26 cellular contexts compared by ENCODE assay signal in the genomic region with DNA sequence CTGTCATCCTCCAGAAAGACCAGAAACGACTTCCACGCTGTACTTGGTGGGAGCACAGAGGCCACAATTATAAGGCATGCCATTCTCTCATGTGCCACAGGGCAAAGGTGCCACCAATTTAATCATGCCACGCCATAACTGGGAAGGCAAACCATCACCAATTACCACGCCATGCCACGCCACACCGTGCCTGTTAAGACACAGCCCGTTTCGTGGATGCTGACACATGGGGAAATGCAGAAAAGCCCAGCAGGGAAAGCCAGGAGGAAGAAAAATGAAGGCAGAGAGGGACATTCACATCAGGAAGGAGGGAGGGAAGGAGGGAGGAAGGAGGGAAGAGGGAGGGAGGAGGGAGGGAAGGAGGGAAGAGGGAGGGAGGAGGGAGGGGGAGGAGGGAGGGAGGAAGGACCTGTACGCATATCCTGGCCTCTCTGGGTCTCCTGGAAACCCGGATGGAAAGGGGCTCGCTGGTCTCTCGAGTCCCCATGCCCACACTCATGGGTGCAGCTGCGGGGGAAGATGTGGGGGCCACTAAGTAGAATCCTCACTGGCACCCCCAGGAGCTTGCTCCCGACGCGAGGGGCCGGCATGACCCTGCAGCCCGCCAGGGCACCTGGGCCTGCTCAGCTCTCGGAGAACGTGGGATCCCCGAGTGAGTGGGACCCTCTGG.
A peak's percentile ranks its signal among the peaks of the same experiment; 100 is the strongest.
DNase-seq lines count a peak whose midpoint lies in the region; ATAC-seq, FAIRE-seq and TF ChIP-seq lines count a peak whose summit lies in the region.
"Had no signal": no experiment of that assay in that cellular context is flagged by ENCODE, and none has a peak within 500 bp of the region (broad histone marks: within the 10 kb centered on the region; RNA-seq: fewer than 3 reads in every experiment).

No MANE protein-coding gene starts in this region.

- no peaks in the 10 kb centered on the region for H3K27me3 ChIP-seq in HepG2 (ENCODE audit: control insufficient read depth in 1 of 2, insufficient read depth in 2 of 2, low read length in 2 of 2)
- H3K27me3 ChIP-seq: breast epithelium, heart right ventricle, neural progenitor cell, tibial artery had no signal

- no peak for TF ChIP-seq POLR2A in HepG2 (IDR thresholded peaks at IDR 0.05; ENCODE audit: insufficient read depth in 1 of 2, low read depth in 2 of 2, low read length in 2 of 2)

- no TSS peak for BruUV-seq in HepG2 (replicated peaks; lab: Mats Ljungman, UMichigan)

- H3K4me2 ChIP-seq in HepG2 (ENCODE audit: low read depth, low read length), result no peak overlapping the region
- H3K4me2 ChIP-seq: neural progenitor cell had no signal

- TF ChIP-seq CTCF in HepG2 (CRISPR knock-in tag; IDR thresholded peaks at IDR 0.05), result no peak

- peaks cover 21% of the 10 kb centered on the region for H3K79me2 ChIP-seq in HepG2 (ENCODE audit: insufficient read depth, low read length)

- no peaks in the 10 kb centered on the region for H3K27me3 Mint-ChIP-seq in stimulated activated naive CD8-positive, alpha-beta T cell treated with anti-CD3 and anti-CD28 coated beads, Interleukin-15, Interleukin-2, amounts not matched to agents 100 ng/mL and 50 ng/mL, for 24 hours
- H3K27me3 Mint-ChIP-seq in stimulated activated naive CD8-positive, alpha-beta T cell treated with anti-CD3 and anti-CD28 coated beads, Interleukin-15, amount 100 ng/mL, for 72 hours, result no peaks in the 10 kb centered on the region
- H3K27me3 Mint-ChIP-seq in activated naive CD4-positive, alpha-beta T cell treated with anti-CD3 and anti-CD28 coated beads for 36 hours (ENCODE audit: low read depth), result no peaks in the 10 kb centered on the region
- H3K27me3 Mint-ChIP-seq: activated CD4-positive, alpha-beta T cell treated with anti-CD3 and anti-CD28 coated beads, Interleukin-2, amount 10 ng/mL, durations not matched to agents 24 days and 14 days; activated naive CD4-positive, alpha-beta T cell treated with anti-CD3 and anti-CD28 coated beads, Interleukin-2, amount 10 ng/mL, durations not matched to agents 7 days and 5 days; progenitor cell of endocrine pancreas had no signal

- H3K4me1 ChIP-seq in HepG2 (ENCODE audit: insufficient read depth, low read length), result no peaks in the 10 kb centered on the region
- H3K4me1 ChIP-seq: breast epithelium had no signal

- no peak for FAIRE-seq in HepG2 (lab: Jason Lieb, UNC)
- FAIRE-seq: colon had no signal

- TF ChIP-seq EP300 in HepG2 (IDR thresholded peaks at IDR 0.05; ENCODE audit: low read depth in 2 of 2, low read length in 2 of 2) (no peak), HepG2 (CRISPR knock-in tag; IDR thresholded peaks at IDR 0.05; ENCODE audit: borderline replicate concordance) (no peak)

- H3K36me3 Mint-ChIP-seq in stimulated activated naive CD8-positive, alpha-beta T cell treated with anti-CD3 and anti-CD28 coated beads, Interleukin-15, Interleukin-2, amounts not matched to agents 100 ng/mL and 50 ng/mL, for 24 hours (ENCODE audit: low read depth), result no peaks in the 10 kb centered on the region
- peaks cover 2% of the 10 kb centered on the region for H3K36me3 Mint-ChIP-seq in activated naive CD4-positive, alpha-beta T cell treated with anti-CD3 and anti-CD28 coated beads for 36 hours (ENCODE audit: low read depth)
- H3K36me3 Mint-ChIP-seq: activated naive CD4-positive, alpha-beta T cell treated with anti-CD3 and anti-CD28 coated beads, Interleukin-2, amount 10 ng/mL, durations not matched to agents 7 days and 5 days had no signal

- POLR2A ChIA-PET in HepG2 (lab: Yijun Ruan, JAX), result no interaction called here

- in situ Hi-C loops in HepG2 (cut with HindIII; ENCODE audit: extremely low pct_ligation_motif_present, low pct_unique_long_range_greater_than_20kb), result no loop called here

- no peak overlapping the region for H3K9ac ChIP-seq in HepG2 (ENCODE audit: insufficient read depth, low read depth, low read length)
- H3K9ac ChIP-seq: neural progenitor cell had no signal

- no peaks in the 10 kb centered on the region for H3K9me3 Mint-ChIP-seq in stimulated activated naive CD8-positive, alpha-beta T cell treated with anti-CD3 and anti-CD28 coated beads, Interleukin-15, Interleukin-2, amounts not matched to agents 100 ng/mL and 50 ng/mL, for 24 hours
- no peaks in the 10 kb centered on the region for H3K9me3 Mint-ChIP-seq in stimulated activated naive CD8-positive, alpha-beta T cell treated with anti-CD3 and anti-CD28 coated beads, Interleukin-15, amount 100 ng/mL, for 72 hours
- H3K9me3 Mint-ChIP-seq in activated naive CD4-positive, alpha-beta T cell treated with anti-CD3 and anti-CD28 coated beads for 36 hours, result no peaks in the 10 kb centered on the region
- H3K9me3 Mint-ChIP-seq: activated CD4-positive, alpha-beta T cell treated with anti-CD3 and anti-CD28 coated beads, Interleukin-2, amount 10 ng/mL, durations not matched to agents 24 days and 14 days; activated naive CD4-positive, alpha-beta T cell treated with anti-CD3 and anti-CD28 coated beads, Interleukin-2, amount 10 ng/mL, durations not matched to agents 7 days and 5 days; activated T-helper 1 cell treated with anti-CD3 and anti-CD28 coated beads, Interleukin-12 subunit alpha, Interleukin-12 subunit beta, Interleukin-2, Interleukin-4 antibody, amounts not matched to agents 30 ng/mL and 10 ng/mL and 1 ng/mL, durations not matched to agents 14 hours and 24 hours and 36 hours had no signal

- H3K9me3 ChIP-seq in HepG2 (ENCODE audit: low read length), result no peaks in the 10 kb centered on the region
- H3K9me3 ChIP-seq: breast epithelium, heart right ventricle, tibial artery had no signal

- ATAC-seq in stimulated activated naive CD8-positive, alpha-beta T cell treated with anti-CD3 and anti-CD28 coated beads, Interleukin-15, amount 100 ng/mL, for 72 hours, result no peak
- ATAC-seq in HepG2, result no peak

- no peak for TF ChIP-seq RAD21 in HepG2 (CRISPR knock-in tag; IDR thresholded peaks at IDR 0.05)

- CTCF ChIA-PET in HepG2 (lab: Yijun Ruan, JAX; ENCODE audit: low intra/inter-chr PET ratio, low total read pairs), result no interaction called here
- CTCF ChIA-PET in activated naive CD4-positive, alpha-beta T cell treated with anti-CD3 and anti-CD28 coated beads for 36 hours (lab: Charles Lee), result no interaction called here

- 97% methylated on average over 12 of the region's 21 CpGs for WGBS in HepG2 (ENCODE audit: low lambda C conversion rate)

- intact Hi-C loops in HepG2 (cut with micrococcal nuclease; ENCODE audit: unreplicated experiment), result no loop called here
- intact Hi-C loops in activated naive CD4-positive, alpha-beta T cell treated with anti-CD3 and anti-CD28 coated beads for 36 hours (cut with micrococcal nuclease), result no loop called here

- no peak for DNase-seq in stimulated activated naive CD8-positive, alpha-beta T cell treated with anti-CD3 and anti-CD28 coated beads, Interleukin-15, amount 100 ng/mL, for 72 hours
- DNase-seq in HepG2 (ENCODE audit: low spot score), result no peak
- no peak for DNase-seq in DMS153 treated with DMSO at 0.1 percent for 48 hours (lab: John Stamatoyannopoulos, UW; ENCODE audit: unreplicated experiment)
- no peak for DNase-seq in activated naive CD4-positive, alpha-beta T cell treated with anti-CD3 and anti-CD28 coated beads for 36 hours
- DNase-seq in NOMO-1 treated with DMSO at 0.1 percent for 48 hours (lab: John Stamatoyannopoulos, UW; ENCODE audit: unreplicated experiment), result no peak
- DNase-seq: activated CD4-positive, alpha-beta T cell treated with anti-CD3 and anti-CD28 coated beads, Interleukin-2, amount 10 ng/mL, durations not matched to agents 24 days and 14 days; activated naive CD4-positive, alpha-beta T cell treated with anti-CD3 and anti-CD28 coated beads, Interleukin-2, amount 10 ng/mL, durations not matched to agents 7 days and 5 days; amniotic stem cell; effector memory CD4-positive, alpha-beta T cell; foreskin fibroblast; Kasumi-1; kidney glomerular epithelial cell; MV-4-11; NCI-H1436 treated with DMSO at 0.1 percent for 48 hours; NCI-H446 treated with DMSO at 0.1 percent for 48 hours; SIG-M5 had no signal

- H4K20me1 ChIP-seq in HepG2 (ENCODE audit: insufficient read depth, low read length), result no peaks in the 10 kb centered on the region

- peak overlapping the region; percentile 15 for H3K27ac ChIP-seq in angular gyrus (ENCODE audit: low read depth, low read length)
- no peak overlapping the region for H3K27ac ChIP-seq in HepG2 (ENCODE audit: extremely low read length, insufficient read depth, low read length)
- H3K27ac ChIP-seq: neural progenitor cell, tibial artery had no signal

- H3K36me3 ChIP-seq in HepG2 (replicated peaks in 1 of 2; ENCODE audit: control insufficient read depth in 1 of 2, insufficient read depth in 2 of 2, low read length in 2 of 2), result peaks cover 7 to 18% of the 10 kb centered on the region in 2 experiments; a peak in 3 of 5 replicates
- H3K36me3 ChIP-seq: breast epithelium, neural progenitor cell had no signal

- H3K4me3 ChIP-seq in HepG2 (replicated peaks in 1 of 3; ENCODE audit: insufficient read depth in 1 of 3, low read depth in 2 of 3, low read length in 3 of 3), result no peak overlapping the region
- H3K4me3 ChIP-seq: breast epithelium, heart right ventricle, neural progenitor cell, tibial artery had no signal

- no peak overlapping the region for H3K4me3 Mint-ChIP-seq in stimulated activated naive CD8-positive, alpha-beta T cell treated with anti-CD3 and anti-CD28 coated beads, Interleukin-15, Interleukin-2, amounts not matched to agents 100 ng/mL and 50 ng/mL, for 24 hours
- no peak overlapping the region for H3K4me3 Mint-ChIP-seq in stimulated activated naive CD8-positive, alpha-beta T cell treated with anti-CD3 and anti-CD28 coated beads, Interleukin-15, amount 100 ng/mL, for 72 hours
- H3K4me3 Mint-ChIP-seq in activated naive CD4-positive, alpha-beta T cell treated with anti-CD3 and anti-CD28 coated beads for 36 hours, result no peak overlapping the region
- H3K4me3 Mint-ChIP-seq: activated CD4-positive, alpha-beta T cell treated with anti-CD3 and anti-CD28 coated beads, Interleukin-2, amount 10 ng/mL, durations not matched to agents 24 days and 14 days; activated naive CD4-positive, alpha-beta T cell treated with anti-CD3 and anti-CD28 coated beads, Interleukin-2, amount 10 ng/mL, durations not matched to agents 7 days and 5 days; activated T-helper 1 cell treated with anti-CD3 and anti-CD28 coated beads, Interleukin-12 subunit alpha, Interleukin-12 subunit beta, Interleukin-2, Interleukin-4 antibody, amounts not matched to agents 30 ng/mL and 10 ng/mL and 1 ng/mL, durations not matched to agents 14 hours and 24 hours and 36 hours; memory B cell; neural progenitor cell had no signal

- no peaks in the 10 kb centered on the region for H3K4me1 Mint-ChIP-seq in stimulated activated naive CD8-positive, alpha-beta T cell treated with anti-CD3 and anti-CD28 coated beads, Interleukin-15, Interleukin-2, amounts not matched to agents 100 ng/mL and 50 ng/mL, for 24 hours (ENCODE audit: low read depth)
- peaks cover 13% of the 10 kb centered on the region for H3K4me1 Mint-ChIP-seq in stimulated activated naive CD8-positive, alpha-beta T cell treated with anti-CD3 and anti-CD28 coated beads, Interleukin-15, amount 100 ng/mL, for 72 hours
- H3K4me1 Mint-ChIP-seq in activated naive CD4-positive, alpha-beta T cell treated with anti-CD3 and anti-CD28 coated beads for 36 hours (ENCODE audit: low read depth), result no peaks in the 10 kb centered on the region
- H3K4me1 Mint-ChIP-seq: activated CD4-positive, alpha-beta T cell treated with anti-CD3 and anti-CD28 coated beads, Interleukin-2, amount 10 ng/mL, durations not matched to agents 24 days and 14 days; activated naive CD4-positive, alpha-beta T cell treated with anti-CD3 and anti-CD28 coated beads, Interleukin-2, amount 10 ng/mL, durations not matched to agents 7 days and 5 days had no signal

- no peak overlapping the region for H2AFZ ChIP-seq in HepG2 (ENCODE audit: low read length)
- H2AFZ ChIP-seq: neural progenitor cell had no signal

- peak overlapping the region; percentile 41 for H3K27ac Mint-ChIP-seq in stimulated activated naive CD8-positive, alpha-beta T cell treated with anti-CD3 and anti-CD28 coated beads, Interleukin-15, Interleukin-2, amounts not matched to agents 100 ng/mL and 50 ng/mL, for 24 hours
- H3K27ac Mint-ChIP-seq in stimulated activated naive CD8-positive, alpha-beta T cell treated with anti-CD3 and anti-CD28 coated beads, Interleukin-15, amount 100 ng/mL, for 72 hours, result no peak overlapping the region
- H3K27ac Mint-ChIP-seq in activated naive CD4-positive, alpha-beta T cell treated with anti-CD3 and anti-CD28 coated beads for 36 hours, result no peak overlapping the region
- H3K27ac Mint-ChIP-seq: activated CD4-positive, alpha-beta T cell treated with anti-CD3 and anti-CD28 coated beads, Interleukin-2, amount 10 ng/mL, durations not matched to agents 24 days and 14 days; activated naive CD4-positive, alpha-beta T cell treated with anti-CD3 and anti-CD28 coated beads, Interleukin-2, amount 10 ng/mL, durations not matched to agents 7 days and 5 days; activated T-helper 1 cell treated with anti-CD3 and anti-CD28 coated beads, Interleukin-12 subunit alpha, Interleukin-12 subunit beta, Interleukin-2, Interleukin-4 antibody, amounts not matched to agents 30 ng/mL and 10 ng/mL and 1 ng/mL, durations not matched to agents 14 hours and 24 hours and 36 hours; memory B cell; progenitor cell of endocrine pancreas had no signal
